Comparison of ENCODE assay signal across 10 cellular contexts in the genomic region with DNA sequence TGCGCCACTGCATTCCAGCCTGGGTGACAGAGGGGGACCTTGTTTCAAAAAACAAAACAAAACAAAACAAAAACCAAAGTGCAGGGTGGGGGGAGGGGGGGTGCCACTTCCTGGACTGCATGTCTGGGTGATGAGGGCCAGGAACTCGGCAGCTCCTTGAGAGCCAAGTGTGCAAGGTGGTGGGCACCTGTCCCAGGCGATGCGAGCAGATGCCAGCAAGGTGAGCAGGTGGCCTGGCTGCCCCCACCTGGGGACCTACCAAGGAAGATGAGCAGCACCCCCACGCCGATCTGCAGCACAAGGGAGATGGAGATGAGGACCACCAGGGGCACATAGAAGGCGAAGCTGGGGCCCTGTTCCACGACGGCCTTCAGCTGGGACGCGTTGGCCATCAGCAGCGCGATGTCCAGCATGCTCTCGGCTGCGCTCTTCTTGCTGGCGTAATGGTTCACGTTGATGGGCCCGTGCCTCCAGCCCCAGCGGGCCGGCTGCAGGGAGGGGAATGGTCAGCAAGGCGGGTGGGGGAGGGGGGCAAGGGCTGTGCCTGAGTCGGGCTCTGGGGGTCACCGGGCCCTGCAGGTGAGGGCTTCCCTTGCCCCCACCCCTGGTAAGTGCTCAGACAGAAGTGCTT. TPM values are rescaled to one million over a fixed set of nuclear protein-coding genes. Genes with fewer than 3 reads are reported as not detected.
DNase-seq lines count a peak whose midpoint lies in the region; ATAC-seq and TF ChIP-seq lines count a peak whose summit lies in the region.
"Had no signal": no experiment of that assay in that cellular context is flagged by ENCODE, and none has a peak within 500 bp of the region (broad histone marks: within the 10 kb centered on the region; RNA-seq: fewer than 3 reads in every experiment).

No MANE protein-coding gene starts in this region.

- TF ChIP-seq CTCF in left ventricle myocardium inferior (IDR thresholded peaks at IDR 0.05; ENCODE audit: borderline replicate concordance) (no peak), HFFc6 (IDR thresholded peaks at IDR 0.05) (no peak)

- peaks cover 40 to 77% (median 49%) of the 10 kb centered on the region in 3 donors for H3K4me1 Mint-ChIP-seq in CD8-positive, alpha-beta memory T cell
- H3K4me1 Mint-ChIP-seq in HFFc6 (ENCODE audit: low read depth), result no peaks in the 10 kb centered on the region

- no peaks in the 10 kb centered on the region for H3K9me3 Mint-ChIP-seq in CD8-positive, alpha-beta memory T cell
- no peaks in the 10 kb centered on the region for H3K9me3 Mint-ChIP-seq in HFFc6

- intact Hi-C loops in left ventricle myocardium inferior (cut with micrococcal nuclease), result no loop called here

- CTCF ChIA-PET in CD8-positive, alpha-beta memory T cell (lab: Charles Lee), result interaction anchor here (1.3 to 4.7 kb wide), 3 partner anchors 12 to 62 kb away, joined by 4 to 24 read pairs (median 6); no protein-coding TSS in a partner anchor

- H3K9ac ChIP-seq in rectal smooth muscle tissue (ENCODE audit: low read length), result no peak overlapping the region

- no peaks in the 10 kb centered on the region for H3K27me3 ChIP-seq in CD8-positive, alpha-beta memory T cell (ENCODE audit: insufficient read depth, low read length, poor library complexity, severe bottlenecking)
- H3K27me3 ChIP-seq in left ventricle myocardium inferior (ENCODE audit: low read depth) (no peaks in the 10 kb centered on the region), rectal smooth muscle tissue (ENCODE audit: control insufficient read depth, insufficient read depth, low read length) (no peaks in the 10 kb centered on the region)

- ATAC-seq in HG03469 (IDR thresholded peaks at IDR 0.05; ENCODE audit: unreplicated experiment) (no peak), HG02884 (IDR thresholded peaks at IDR 0.05; ENCODE audit: unreplicated experiment) (no peak)

- peak overlapping the region; percentile 22 for H3K4me3 ChIP-seq in CD8-positive, alpha-beta memory T cell (ENCODE audit: low read length)
- peak overlapping the region; percentile 9 for H3K4me3 ChIP-seq in left ventricle myocardium inferior
- H3K4me3 ChIP-seq in rectal smooth muscle tissue (ENCODE audit: low read length), result no peak overlapping the region

- H3K27me3 Mint-ChIP-seq in CD8-positive, alpha-beta memory T cell, result no peaks in the 10 kb centered on the region
- H3K27me3 Mint-ChIP-seq in HFFc6 (ENCODE audit: insufficient read depth), result 0 out of 2 replicates have a peak, but pooled peaks cover 1% of the 10 kb centered on the region

- peak overlapping the region; percentile 87 to 99 (median 96) for H3K27ac Mint-ChIP-seq in CD8-positive, alpha-beta memory T cell
- H3K27ac Mint-ChIP-seq in HFFc6, result no peak overlapping the region

- peaks cover 0 to 39% (median 0%) of the 10 kb centered on the region in 3 donors for H3K36me3 Mint-ChIP-seq in CD8-positive, alpha-beta memory T cell
- no peaks in the 10 kb centered on the region for H3K36me3 Mint-ChIP-seq in HFFc6 (ENCODE audit: low read depth)

- H3K4me1 ChIP-seq in CD8-positive, alpha-beta memory T cell (ENCODE audit: insufficient read depth, low read length), result peaks cover 54% of the 10 kb centered on the region
- H3K4me1 ChIP-seq in left ventricle myocardium inferior (peaks cover 53% of the 10 kb centered on the region), rectal smooth muscle tissue (ENCODE audit: control insufficient read depth, insufficient read depth, low read length) (peaks cover 50% of the 10 kb centered on the region)

- no peak overlapping the region for H3K27ac ChIP-seq in CD8-positive, alpha-beta memory T cell (ENCODE audit: low read depth, low read length)
- H3K27ac ChIP-seq in left ventricle myocardium inferior (replicated peaks) (peak overlapping the region; percentile 93), rectal smooth muscle tissue (ENCODE audit: low read depth, low read length) (peak overlapping the region; percentile 88)

- peak in 4 of 5 donors; percentile 17 to 67 (median 48) for DNase-seq in CD8-positive, alpha-beta memory T cell
- DNase-seq in T-helper 9 cell, result peak; percentile 0
- DNase-seq in left ventricle myocardium inferior, result peak; percentile 16
- no peak for DNase-seq in HFFc6
- DNase-seq in stimulated activated CD4-positive, alpha-beta T cell treated with anti-CD3 and anti-CD28 coated beads, Interleukin-4, amount 100 ng/mL, for 1 hour, result no peak
- DNase-seq: DND-41 had no signal

- H3K36me3 ChIP-seq in CD8-positive, alpha-beta memory T cell (ENCODE audit: insufficient read depth, low read length), result no peaks in the 10 kb centered on the region
- H3K36me3 ChIP-seq in left ventricle myocardium inferior (peaks cover 44% of the 10 kb centered on the region), rectal smooth muscle tissue (ENCODE audit: control insufficient read depth, insufficient read depth, low read length) (peaks cover 9% of the 10 kb centered on the region)

- H3K4me3 Mint-ChIP-seq in CD8-positive, alpha-beta memory T cell, result peak overlapping the region; percentile 54 to 89 (median 76)
- H3K4me3 Mint-ChIP-seq in HFFc6, result no peak overlapping the region

- POLR2A ChIA-PET in CD8-positive, alpha-beta memory T cell (lab: Charles Lee), result interaction anchor here (0.6 to 1.6 kb wide), 7 partner anchors 7 to 440 kb away, joined by 3 to 6 read pairs (median 3); a partner anchor contains a TSS

- H3K9me3 ChIP-seq in CD8-positive, alpha-beta memory T cell (ENCODE audit: low read length), result no peaks in the 10 kb centered on the region
- H3K9me3 ChIP-seq in left ventricle myocardium inferior (replicated peaks), result no peaks in the 10 kb centered on the region

RNA-seq across cellular contexts. Expression of a gene that starts 7.8 kb away (rescaled TPM):
- total RNA-seq in CD8-positive, alpha-beta memory T cell, result 10 to 100 TPM; 59.9 to 62.9 TPM
- polyA plus RNA-seq in CD8-positive, alpha-beta memory T cell, result 103 TPM
- 53.7 TPM for total RNA-seq in left ventricle myocardium inferior
- 10 to 100 TPM; 23.2 to 28.0 (median 25.6) TPM for total RNA-seq in HFFc6 (2021; fragmentation: NEBNext Ultra II Directional; extraction: Animal tissue kit (Norgen Biotek cat#: 25700))

RNA-seq across cellular contexts. Expression of a gene that starts 30.2 kb away (rescaled TPM):
- total RNA-seq in CD8-positive, alpha-beta memory T cell, result 10 to 100 TPM; 43.2 to 43.6 TPM
- 66.4 TPM for polyA plus RNA-seq in CD8-positive, alpha-beta memory T cell
- 35.8 TPM for total RNA-seq in left ventricle myocardium inferior
- total RNA-seq in HFFc6 (2021; fragmentation: NEBNext Ultra II Directional; extraction: Animal tissue kit (Norgen Biotek cat#: 25700)), result 10 to 100 TPM; 35.3 to 40.6 (median 37.9) TPM

RNA-seq across cellular contexts. Expression of a gene that starts 57.7 kb away (rescaled TPM):
- under 1 TPM; 0.20 to 0.55 TPM for total RNA-seq in CD8-positive, alpha-beta memory T cell
- not detected for polyA plus RNA-seq in CD8-positive, alpha-beta memory T cell
- total RNA-seq in left ventricle myocardium inferior, result 218 TPM
- total RNA-seq in HFFc6 (2021; fragmentation: NEBNext Ultra II Directional; extraction: Animal tissue kit (Norgen Biotek cat#: 25700)), result not detected
- total RNA-seq: pulmonary artery endothelial cell had no signal

Comparison
In these comparisons a context has a peak if more than half of its experiments do, and no peak if none do; other contexts are left out.
1. DNase-seq: peak in CD8-positive, alpha-beta memory T cell (4 of 5), T-helper 9 cell (single experiment) and left ventricle myocardium inferior (single experiment); none in HFFc6 (single experiment) and stimulated activated CD4-positive, alpha-beta T cell treated with anti-CD3 and anti-CD28 coated beads, Interleukin-4, amount 100 ng/mL, for 1 hour (single experiment).
2. RNA of a gene that starts 57.7 kb away (total RNA-seq): 218 TPM in left ventricle myocardium inferior (single experiment); 0.20 to 0.55 TPM in CD8-positive, alpha-beta memory T cell and not detected in HFFc6; every median in the first group is over 100 times any median in the second.